Comparison of ENCODE assay signal across 8 cellular contexts in genomic region chr17:57370051-57370581, GRCh38.
A peak's percentile ranks its signal among the peaks of the same experiment; 100 is the strongest.
DNase-seq lines count a peak whose midpoint lies in the region; ATAC-seq and TF ChIP-seq lines count a peak whose summit lies in the region.

No MANE protein-coding gene starts in this region.

- H3K36me3 Mint-ChIP-seq in endodermal cell (ENCODE audit: low read depth): peaks cover 14% of the 10 kb centered on the region

- intact Hi-C loops in prostate gland (cut with DNase I): no loop called here

- WGBS in endodermal cell (ENCODE audit: insufficient coverage in 1 of 2, insufficient read length in 1 of 2), 2 experiments: 71 to 74% methylated on average over 3 to 6 of the region's 6 CpGs
- WGBS in prostate gland: 52% methylated on average over 6 of the region's 6 CpGs

- H3K27me3 Mint-ChIP-seq in endodermal cell (ENCODE audit: insufficient read depth): no peaks in the 10 kb centered on the region

- peaks cover 14% of the 10 kb centered on the region for H3K9me3 Mint-ChIP-seq in endodermal cell

- peaks cover 49% of the 10 kb centered on the region for H3K4me1 Mint-ChIP-seq in endodermal cell

- peak; percentile 46 for TF ChIP-seq POLR2A in GM19099 (IDR thresholded peaks at IDR 0.05; ENCODE audit: extremely low read depth, insufficient read length, low read depth)
- no peak for TF ChIP-seq POLR2A in prostate gland (IDR thresholded peaks at IDR 0.05)

- H3K36me3 ChIP-seq in endodermal cell (ENCODE audit: control insufficient read depth, insufficient read depth, low read length): no peaks in the 10 kb centered on the region
- no peaks in the 10 kb centered on the region for H3K36me3 ChIP-seq in prostate gland

- H3K4me3 ChIP-seq in endodermal cell (ENCODE audit: low read length) (no peak overlapping the region), prostate gland (no peak overlapping the region)

- TF ChIP-seq CTCF in endodermal cell (conservative IDR thresholded peaks at IDR 0.05) (no peak), prostate gland (IDR thresholded peaks at IDR 0.05) (no peak)

- H3K27ac Mint-ChIP-seq in endodermal cell: no peak overlapping the region

- ATAC-seq in HG03460 (IDR thresholded peaks at IDR 0.05; ENCODE audit: unreplicated experiment) (peak; percentile 73), HG03469 (IDR thresholded peaks at IDR 0.05; ENCODE audit: unreplicated experiment) (no peak)

- H3K27me3 ChIP-seq in endodermal cell (ENCODE audit: control insufficient read depth, insufficient read depth, low read length, poor library complexity, severe bottlenecking): no peaks in the 10 kb centered on the region
- no peaks in the 10 kb centered on the region for H3K27me3 ChIP-seq in prostate gland (replicated peaks; ENCODE audit: insufficient read depth)

- no peak overlapping the region for H3K9ac ChIP-seq in endodermal cell (ENCODE audit: extremely low read depth, low read length, poor library complexity, severe bottlenecking)

- no peak overlapping the region for H3K4me3 Mint-ChIP-seq in endodermal cell

- peak overlapping the region; percentile 33 for H3K27ac ChIP-seq in endodermal cell (ENCODE audit: low read depth, low read length)
- peak overlapping the region; percentile 5 to 33 for H3K27ac ChIP-seq in prostate gland

- H3K9me3 ChIP-seq in endodermal cell (ENCODE audit: control insufficient read depth, low read length) (peaks cover 18% of the 10 kb centered on the region), prostate gland (no peaks in the 10 kb centered on the region)

- DNase-seq in endodermal cell (no peak), prostate gland (ENCODE audit: low spot score) (no peak), NCI-H1436 (lab: John Stamatoyannopoulos, UW) (no peak)
- DNase-seq in activated CD4-positive, CD25-positive, alpha-beta regulatory T cell treated with anti-CD3 and anti-CD28 coated beads, Interleukin-2, amount 50 U/mL, for 72 hours: no peak
- no peak for DNase-seq in stimulated activated CD4-positive, alpha-beta T cell treated with anti-CD3 and anti-CD28 coated beads, Interleukin-1b, Interleukin-23, amount 100 ng/mL, for 48 hours

- H3K4me1 ChIP-seq in endodermal cell (ENCODE audit: control insufficient read depth, insufficient read depth, low read length) (peaks cover 27% of the 10 kb centered on the region), prostate gland (replicated peaks) (peaks cover 6% of the 10 kb centered on the region)
